ENCODE assay signal across 15 cellular contexts in genomic region chr9:120850315-120850714, GRCh38. TPM values are rescaled to one million over a fixed set of nuclear protein-coding genes. Genes with fewer than 3 reads are reported as not detected.
A peak's percentile ranks its signal among the peaks of the same experiment; 100 is the strongest.
DNase-seq lines count a peak whose midpoint lies in the region; ATAC-seq and TF ChIP-seq lines count a peak whose summit lies in the region.
"Had no signal": no experiment of that assay in that cellular context is flagged by ENCODE, and none has a peak within 500 bp of the region (broad histone marks: within the 10 kb centered on the region; RNA-seq: fewer than 3 reads in every experiment).

No MANE protein-coding gene starts in this region.

- H3K27ac ChIP-seq in Karpas-422 (ENCODE audit: low read length): peak overlapping the region; percentile 77
- H3K27ac ChIP-seq: C4-2B, SJSA1 had no signal

- H2AFZ ChIP-seq in Karpas-422 (ENCODE audit: low read length): no peak overlapping the region

- H3K27me3 ChIP-seq in Karpas-422 (ENCODE audit: low read length): no peaks in the 10 kb centered on the region
- H3K27me3 ChIP-seq: SJSA1 had no signal

- DNase-seq in activated naive CD4-positive, alpha-beta T cell treated with anti-CD3 and anti-CD28 coated beads for 36 hours: no peak
- DNase-seq in activated naive CD4-positive, alpha-beta T cell (lab: John Stamatoyannopoulos, UW): no peak
- no peak for DNase-seq in Karpas-422
- DNase-seq in activated CD8-positive, alpha-beta T cell treated with anti-CD3 and anti-CD28 coated beads for 36 hours: no peak
- no peak for DNase-seq in naive thymus-derived CD8-positive, alpha-beta T cell
- DNase-seq in foreskin fibroblast: no peak
- DNase-seq: H9, IMR-90, NCI-H1417, NCI-H187 treated with DMSO at 0.1 percent for 48 hours, RPMI8226 had no signal

- no peaks in the 10 kb centered on the region for H3K9me3 ChIP-seq in Karpas-422 (ENCODE audit: low read length)
- H3K9me3 ChIP-seq: SJSA1 had no signal

- peaks cover 30% of the 10 kb centered on the region for H3K36me3 ChIP-seq in Karpas-422 (ENCODE audit: insufficient read depth, low read length)

- no peak for ATAC-seq in activated CD8-positive, alpha-beta T cell treated with anti-CD3 and anti-CD28 coated beads for 36 hours
- ATAC-seq in naive thymus-derived CD8-positive, alpha-beta T cell: no peak
- ATAC-seq in GM18502 (IDR thresholded peaks at IDR 0.05; ENCODE audit: poor library complexity, unreplicated experiment) (no peak), GM18870 (IDR thresholded peaks at IDR 0.05; ENCODE audit: unreplicated experiment) (no peak)

- peaks cover 4% of the 10 kb centered on the region; the same call in 1 of the 2 replicates for H3K79me2 ChIP-seq in Karpas-422 (ENCODE audit: low read length)

- no peaks in the 10 kb centered on the region for H3K9me2 ChIP-seq in Karpas-422 (replicated peaks; ENCODE audit: insufficient read depth, low read length)

- H3K27ac Mint-ChIP-seq in activated naive CD4-positive, alpha-beta T cell treated with anti-CD3 and anti-CD28 coated beads for 36 hours: peak overlapping the region; percentile 4
- peak overlapping the region; percentile 65 for H3K27ac Mint-ChIP-seq in activated CD8-positive, alpha-beta T cell treated with anti-CD3 and anti-CD28 coated beads for 36 hours
- peak overlapping the region in 8 of 10 donors; percentile 9 to 82 (median 38) for H3K27ac Mint-ChIP-seq in naive thymus-derived CD8-positive, alpha-beta T cell

- H3K4me3 ChIP-seq in Karpas-422 (ENCODE audit: low read length): no peak overlapping the region
- no peak overlapping the region for H3K4me3 ChIP-seq in foreskin fibroblast (ENCODE audit: low read depth in 1 of 2, low read length in 2 of 2)
- H3K4me3 ChIP-seq: SJSA1 had no signal

- peak overlapping the region; percentile 52 for H3K4me2 ChIP-seq in Karpas-422 (ENCODE audit: low read depth, low read length, poor library complexity, severe bottlenecking)

- H3K36me3 Mint-ChIP-seq in activated naive CD4-positive, alpha-beta T cell treated with anti-CD3 and anti-CD28 coated beads for 36 hours (ENCODE audit: low read depth): peaks cover 24% of the 10 kb centered on the region
- H3K36me3 Mint-ChIP-seq in activated CD8-positive, alpha-beta T cell treated with anti-CD3 and anti-CD28 coated beads for 36 hours (ENCODE audit: low read depth): peaks cover 71% of the 10 kb centered on the region
- H3K36me3 Mint-ChIP-seq in naive thymus-derived CD8-positive, alpha-beta T cell: peaks cover 0 to 37% (median 0%) of the 10 kb centered on the region in 3 donors

- POLR2A ChIA-PET in activated CD8-positive, alpha-beta T cell treated with anti-CD3 and anti-CD28 coated beads for 36 hours (lab: Charles Lee): interaction anchor here (1.2 to 17.0 kb wide), 2 partner anchors 14 to 23 kb away, joined by 3 to 231 read pairs; no protein-coding TSS in a partner anchor
- POLR2A ChIA-PET in naive thymus-derived CD8-positive, alpha-beta T cell (lab: Charles Lee): interaction anchor here (0.7 to 1.1 kb wide), 2 partner anchors 17 to 103 kb away, joined by 4 to 8 read pairs; no protein-coding TSS in a partner anchor

- H3K27me3 Mint-ChIP-seq in activated naive CD4-positive, alpha-beta T cell treated with anti-CD3 and anti-CD28 coated beads for 36 hours (ENCODE audit: low read depth): no peaks in the 10 kb centered on the region
- no peaks in the 10 kb centered on the region for H3K27me3 Mint-ChIP-seq in activated CD8-positive, alpha-beta T cell treated with anti-CD3 and anti-CD28 coated beads for 36 hours
- no peaks in the 10 kb centered on the region for H3K27me3 Mint-ChIP-seq in naive thymus-derived CD8-positive, alpha-beta T cell

- no peaks in the 10 kb centered on the region for H3K9me3 Mint-ChIP-seq in activated naive CD4-positive, alpha-beta T cell treated with anti-CD3 and anti-CD28 coated beads for 36 hours
- H3K9me3 Mint-ChIP-seq in activated CD8-positive, alpha-beta T cell treated with anti-CD3 and anti-CD28 coated beads for 36 hours: no peaks in the 10 kb centered on the region
- H3K9me3 Mint-ChIP-seq in naive thymus-derived CD8-positive, alpha-beta T cell: no peaks in the 10 kb centered on the region
- H3K9me3 Mint-ChIP-seq: H9 had no signal

- CTCF ChIA-PET in activated naive CD4-positive, alpha-beta T cell treated with anti-CD3 and anti-CD28 coated beads for 36 hours (lab: Charles Lee): interaction anchor here (1.0 kb wide), 1 partner anchor 210 kb away, joined by 3 read pairs; no protein-coding TSS in a partner anchor
- CTCF ChIA-PET in activated CD8-positive, alpha-beta T cell treated with anti-CD3 and anti-CD28 coated beads for 36 hours (lab: Charles Lee): interaction anchor here (1.7 kb wide), 1 partner anchor 18 kb away, joined by 5 read pairs; no protein-coding TSS in a partner anchor

- no peak for TF ChIP-seq CTCF in activated CD8-positive, alpha-beta T cell treated with anti-CD3 and anti-CD28 coated beads for 36 hours (IDR thresholded peaks at IDR 0.05)
- TF ChIP-seq CTCF in foreskin fibroblast (IDR thresholded peaks at IDR 0.05; ENCODE audit: low read depth, low read length): no peak

- peak overlapping the region; percentile 36; the same call in 1 of the 2 replicates for H3K9ac ChIP-seq in Karpas-422 (ENCODE audit: low read length)

- intact Hi-C loops in activated naive CD4-positive, alpha-beta T cell treated with anti-CD3 and anti-CD28 coated beads for 36 hours (cut with micrococcal nuclease): no loop called here
- intact Hi-C loops in activated CD8-positive, alpha-beta T cell treated with anti-CD3 and anti-CD28 coated beads for 36 hours (cut with micrococcal nuclease): no loop called here

- H3K4me1 ChIP-seq in Karpas-422 (ENCODE audit: low read length): peaks cover 79% of the 10 kb centered on the region

- H4K20me1 ChIP-seq in Karpas-422 (ENCODE audit: insufficient read depth, low read depth, low read length): no peaks in the 10 kb centered on the region

- H3K4me1 Mint-ChIP-seq in activated naive CD4-positive, alpha-beta T cell treated with anti-CD3 and anti-CD28 coated beads for 36 hours (ENCODE audit: low read depth): peaks cover 42% of the 10 kb centered on the region
- peaks cover 63% of the 10 kb centered on the region for H3K4me1 Mint-ChIP-seq in activated CD8-positive, alpha-beta T cell treated with anti-CD3 and anti-CD28 coated beads for 36 hours (ENCODE audit: low read depth)
- H3K4me1 Mint-ChIP-seq in naive thymus-derived CD8-positive, alpha-beta T cell: peaks cover 22 to 70% (median 37%) of the 10 kb centered on the region in 4 donors

- H3K4me3 Mint-ChIP-seq in activated naive CD4-positive, alpha-beta T cell treated with anti-CD3 and anti-CD28 coated beads for 36 hours: no peak overlapping the region
- no peak overlapping the region for H3K4me3 Mint-ChIP-seq in activated CD8-positive, alpha-beta T cell treated with anti-CD3 and anti-CD28 coated beads for 36 hours
- no peak overlapping the region for H3K4me3 Mint-ChIP-seq in naive thymus-derived CD8-positive, alpha-beta T cell
- H3K4me3 Mint-ChIP-seq: H9 had no signal

RNA-seq across cellular contexts. Expression of gene PSMD5, which starts 7.6 kb away (rescaled TPM):
- total RNA-seq in activated naive CD4-positive, alpha-beta T cell treated with anti-CD3 and anti-CD28 coated beads for 36 hours: 10 to 100 TPM; 62.1 to 63.5 TPM
- total RNA-seq in Karpas-422 (2014; rRNA removed; shearing (Covaris generic); ENCODE audit: low replicate concordance): 14.4 and 26.1 TPM in 2 replicates
- total RNA-seq in activated CD8-positive, alpha-beta T cell treated with anti-CD3 and anti-CD28 coated beads for 36 hours: 10 to 100 TPM; 52.3 to 55.3 TPM
- 10 to 100 TPM; 53.0 to 57.9 TPM for total RNA-seq in naive thymus-derived CD8-positive, alpha-beta T cell
- 10 to 100 TPM; 13.7 to 23.4 (median 23.3) TPM for polyA plus RNA-seq in naive thymus-derived CD8-positive, alpha-beta T cell

RNA-seq across cellular contexts. Expression of gene PHF19, which starts 26.7 kb away (rescaled TPM):
- 100 to 1,000 TPM; 289 to 295 TPM for total RNA-seq in activated naive CD4-positive, alpha-beta T cell treated with anti-CD3 and anti-CD28 coated beads for 36 hours
- total RNA-seq in Karpas-422 (2014; rRNA removed; shearing (Covaris generic); ENCODE audit: low replicate concordance): 34.8 and 76.9 TPM in 2 replicates
- total RNA-seq in activated CD8-positive, alpha-beta T cell treated with anti-CD3 and anti-CD28 coated beads for 36 hours: 100 to 1,000 TPM; 210 to 216 TPM
- 100 to 1,000 TPM; 143 to 144 TPM for total RNA-seq in naive thymus-derived CD8-positive, alpha-beta T cell
- 10 to 100 TPM in 1 of 3 donors, 1 to 10 TPM in 2; 6.3 to 11.8 (median 9.4) TPM for polyA plus RNA-seq in naive thymus-derived CD8-positive, alpha-beta T cell

RNA-seq across cellular contexts. Expression of gene FBXW2, which starts 57.1 kb away (rescaled TPM):
- total RNA-seq in activated naive CD4-positive, alpha-beta T cell treated with anti-CD3 and anti-CD28 coated beads for 36 hours: 10 to 100 TPM; 60.8 to 64.4 TPM
- total RNA-seq in Karpas-422 (2014; rRNA removed; shearing (Covaris generic); ENCODE audit: low replicate concordance): 40.8 and 42.0 TPM in 2 replicates
- total RNA-seq in activated CD8-positive, alpha-beta T cell treated with anti-CD3 and anti-CD28 coated beads for 36 hours: 10 to 100 TPM; 68.8 to 68.9 TPM
- total RNA-seq in naive thymus-derived CD8-positive, alpha-beta T cell: 10 to 100 TPM; 76.9 to 81.8 TPM
- polyA plus RNA-seq in naive thymus-derived CD8-positive, alpha-beta T cell: 10 to 100 TPM; 29.6 to 37.1 (median 31.7) TPM

Comparison
In these comparisons a context has a peak if more than half of its experiments do, and no peak if none do; other contexts are left out.
1. H3K27ac Mint-ChIP-seq: peak in every context shown above with its lines; median percentile 65 in activated CD8-positive, alpha-beta T cell treated with anti-CD3 and anti-CD28 coated beads for 36 hours; 38 in naive thymus-derived CD8-positive, alpha-beta T cell; 4 in activated naive CD4-positive, alpha-beta T cell treated with anti-CD3 and anti-CD28 coated beads for 36 hours.